ENCODE assay signal across 22 cellular contexts in genomic region chr16:57785385-57785784, GRCh38. TPM values are rescaled to one million over a fixed set of nuclear protein-coding genes. Genes with fewer than 3 reads are reported as not detected.
A peak's percentile ranks its signal among the peaks of the same experiment; 100 is the strongest.
DNase-seq lines count a peak whose midpoint lies in the region; ATAC-seq and TF ChIP-seq lines count a peak whose summit lies in the region.
"Had no signal": no experiment of that assay in that cellular context is flagged by ENCODE, and none has a peak within 500 bp of the region (broad histone marks: within the 10 kb centered on the region; RNA-seq: fewer than 3 reads in every experiment).

No MANE protein-coding gene starts in this region.

- no peaks in the 10 kb centered on the region for H3K27me3 ChIP-seq in heart left ventricle
- H3K27me3 ChIP-seq in IMR-90 (ENCODE audit: control insufficient read depth, insufficient read depth, low read length) = no peaks in the 10 kb centered on the region
- H3K27me3 ChIP-seq in neuronal stem cell (ENCODE audit: control insufficient read depth in 3 of 3, insufficient read depth in 3 of 3, low read depth in 1 of 3, low read length in 3 of 3) = no peaks in the 10 kb centered on the region
- H3K27me3 ChIP-seq: BE2C; BLaER1 treated with 17β-estradiol and CSF1 and Interleukin-3, amounts not matched to agents 10 nM and 100 nM had no signal

- H2AK9ac ChIP-seq in IMR-90 (replicated peaks; ENCODE audit: low read depth, low read length, poor library complexity) = peak overlapping the region; percentile 37

- H3K4me1 Mint-ChIP-seq in type B pancreatic cell (ENCODE audit: unreplicated experiment) = peaks cover 6% of the 10 kb centered on the region
- H3K4me1 Mint-ChIP-seq: CD14-positive monocyte; CD8-positive, alpha-beta memory T cell had no signal

- no peak for ATAC-seq in heart left ventricle
- no peak for ATAC-seq in Right ventricle myocardium inferior
- ATAC-seq in IMR-90 (ENCODE audit: low read depth) = no peak
- ATAC-seq: GM23338, HCT116 had no signal

- H4K8ac ChIP-seq in IMR-90 (ENCODE audit: low read depth in 2 of 2, low read length in 2 of 2) (no peak overlapping the region), neuronal stem cell (ENCODE audit: low read depth, low read length) (no peak overlapping the region)

- WGBS in heart left ventricle, 4 donors = 90 to 96% (median 95%) methylated on average over 7 to 10 of the region's 10 CpGs
- WGBS in IMR-90 (ENCODE audit: extremely low coverage in 2 of 2, insufficient read length in 1 of 2), 2 experiments = no CpG with 5 or more reads among the region's 10 CpGs
- WGBS in neuronal stem cell (ENCODE audit: extremely low coverage in 2 of 2, insufficient read length in 2 of 2, insufficient replicate concordance in 1 of 2), 2 donors = no CpG with 5 or more reads among the region's 10 CpGs

- no peak overlapping the region for H3K27ac Mint-ChIP-seq in type B pancreatic cell
- H3K27ac Mint-ChIP-seq: CD14-positive monocyte; CD4-positive, alpha-beta T cell; GM23338 had no signal

- TF ChIP-seq POLR2A in heart left ventricle (IDR thresholded peaks at IDR 0.05) = no peak
- no peak for TF ChIP-seq POLR2A in IMR-90 (IDR thresholded peaks at IDR 0.05; ENCODE audit: low read depth, low read length)

- H2BK5ac ChIP-seq in IMR-90 (ENCODE audit: low read depth, low read length, poor library complexity, severe bottlenecking) (no peak overlapping the region), neuronal stem cell (ENCODE audit: low read length) (no peak overlapping the region)

- H3K9ac ChIP-seq in IMR-90 (ENCODE audit: low read depth, low read length) (no peak overlapping the region), neuronal stem cell (ENCODE audit: low read depth, low read length, poor library complexity) (no peak overlapping the region)
- H3K9ac ChIP-seq: BLaER1 treated with 17β-estradiol and CSF1 and Interleukin-3, amounts not matched to agents 10 nM and 100 nM had no signal

- POLR2A ChIA-PET in IMR-90 (lab: Charles Lee; ENCODE audit: unreplicated experiment) = interaction anchor here (0.6 kb wide), 1 partner anchor 99 kb away, joined by 3 read pairs; no protein-coding TSS in a partner anchor

- H3K4me3 ChIP-seq in heart left ventricle (no peak overlapping the region), IMR-90 (ENCODE audit: insufficient read depth, low read depth, low read length) (no peak overlapping the region), neuronal stem cell (ENCODE audit: low read length in 2 of 2) (no peak overlapping the region)
- H3K4me3 ChIP-seq: A549; BLaER1 treated with 17β-estradiol and CSF1 and Interleukin-3, amounts not matched to agents 10 nM and 100 nM; GM23338 had no signal

- BruUV-seq in IMR-90 (replicated peaks; lab: Mats Ljungman, UMichigan) = no TSS peak

- H4K91ac ChIP-seq in IMR-90 (ENCODE audit: insufficient read depth, low read depth, low read length) (no peak overlapping the region), neuronal stem cell (ENCODE audit: low read depth, low read length, poor library complexity) (no peak overlapping the region)

- H4K5ac ChIP-seq in IMR-90 (ENCODE audit: low read depth, low read length) = no peak overlapping the region

- CTCF ChIA-PET in IMR-90 (lab: Yijun Ruan, JAX) = interaction anchor here (0.8 kb wide), 1 partner anchor 78 kb away, joined by 4 read pairs; no protein-coding TSS in a partner anchor

- H2BK20ac ChIP-seq in IMR-90 (ENCODE audit: low read depth, low read length) = no peak overlapping the region

- H2BK120ac ChIP-seq in IMR-90 (ENCODE audit: low read depth, low read length) (no peak overlapping the region), neuronal stem cell (ENCODE audit: low read depth, low read length) (no peak overlapping the region)

- H2AK5ac ChIP-seq in IMR-90 (ENCODE audit: low read depth, low read length) (no peak overlapping the region), neuronal stem cell (ENCODE audit: low read depth, low read length) (no peak overlapping the region)

- no peak for TF ChIP-seq RAD21 in IMR-90 (IDR thresholded peaks at IDR 0.05; ENCODE audit: low read length)

- H2BK15ac ChIP-seq in IMR-90 (ENCODE audit: low read depth, low read length) (no peak overlapping the region), neuronal stem cell (ENCODE audit: low read length) (peak overlapping the region; percentile 12)

- no peak overlapping the region for H3K56ac ChIP-seq in IMR-90 (ENCODE audit: extremely low read depth, insufficient read depth, low read length)

- TF ChIP-seq CTCF in heart left ventricle (IDR thresholded peaks at IDR 0.05) (no peak), IMR-90 (conservative IDR thresholded peaks at IDR 0.05; ENCODE audit: low read depth, low read length) (no peak), type B pancreatic cell (conservative IDR thresholded peaks at IDR 0.05) (no peak)

- H3K27me3 Mint-ChIP-seq in type B pancreatic cell = no peaks in the 10 kb centered on the region
- H3K27me3 Mint-ChIP-seq: CD4-positive, alpha-beta T cell had no signal

- peaks cover 19% of the 10 kb centered on the region; the same call in 1 of the 2 replicates for H4K20me1 ChIP-seq in IMR-90 (ENCODE audit: insufficient read depth, low read length)

- H3K9me3 Mint-ChIP-seq in type B pancreatic cell = no peaks in the 10 kb centered on the region
- H3K9me3 Mint-ChIP-seq: CD14-positive monocyte; CD4-positive, alpha-beta T cell; CD8-positive, alpha-beta memory T cell; GM23338; H9 had no signal

- in situ Hi-C loops in IMR-90 (cut with MboI; ENCODE audit: low sequenced_read_pairs) = no loop called here

- H3K18ac ChIP-seq in IMR-90 (ENCODE audit: low read depth, low read length) (no peak overlapping the region), neuronal stem cell (ENCODE audit: low read length) (peak overlapping the region; percentile 53)

- H3K14ac ChIP-seq in IMR-90 (replicated peaks; ENCODE audit: low read depth, low read length) = no peak overlapping the region
- H3K14ac ChIP-seq in neuronal stem cell (ENCODE audit: low read length) = no peak overlapping the region

- H3K4ac ChIP-seq in IMR-90 (ENCODE audit: low read depth, low read length) (no peak overlapping the region), neuronal stem cell (ENCODE audit: low read length) (no peak overlapping the region)

- H3K36me3 ChIP-seq in heart left ventricle = peaks cover 0 to 69% (median 50%) of the 10 kb centered on the region in 9 donors
- peaks cover 38% of the 10 kb centered on the region for H3K36me3 ChIP-seq in IMR-90 (ENCODE audit: control insufficient read depth, insufficient read depth, low read length)
- H3K36me3 ChIP-seq in neuronal stem cell (replicated peaks in 1 of 2; ENCODE audit: control insufficient read depth in 2 of 2, insufficient read depth in 2 of 2, low read length in 2 of 2) = no peaks in the 10 kb centered on the region
- H3K36me3 ChIP-seq: BE2C had no signal

- H3K4me2 ChIP-seq in IMR-90 (ENCODE audit: low read depth, low read length) = no peak overlapping the region
- H3K4me2 ChIP-seq in neuronal stem cell (ENCODE audit: insufficient read depth, low read length, poor library complexity, severe bottlenecking) = no peak overlapping the region
- H3K4me2 ChIP-seq: A549; BLaER1 treated with 17β-estradiol and CSF1 and Interleukin-3, amounts not matched to agents 10 nM and 100 nM; GM23338 had no signal

- H3K4me1 ChIP-seq in heart left ventricle (peaks cover 6 to 40% (median 33%) of the 10 kb centered on the region in 12 donors), IMR-90 (ENCODE audit: control insufficient read depth, insufficient read depth, low read length) (peaks cover 6% of the 10 kb centered on the region; the same call in 1 of the 2 replicates), neuronal stem cell (ENCODE audit: control insufficient read depth in 2 of 2, insufficient read depth in 1 of 2, low read depth in 1 of 2, low read length in 2 of 2) (peaks cover 0 to 4% of the 10 kb centered on the region in 2 donors)

- H3K27ac ChIP-seq in heart left ventricle (no peak overlapping the region), IMR-90 (ENCODE audit: insufficient read depth, low read length) (no peak overlapping the region), neuronal stem cell (replicated peaks; ENCODE audit: low read length) (no peak overlapping the region)
- H3K27ac ChIP-seq: BLaER1 treated with 17β-estradiol and CSF1 and Interleukin-3, amounts not matched to agents 10 nM and 100 nM had no signal

- intact Hi-C loops in heart left ventricle (cut with DNase I) = no loop called here
- intact Hi-C loops in Right ventricle myocardium inferior (cut with DNase I) = loop anchor here (5.0 kb wide), 1 partner anchor 42 kb away; no protein-coding TSS in a partner anchor
- intact Hi-C loops in IMR-90 (cut with micrococcal nuclease) = no loop called here

- H2BK12ac ChIP-seq in neuronal stem cell (ENCODE audit: low read length) = no peak overlapping the region

- dilution Hi-C loops in IMR-90 (cut with HindIII; ENCODE audit: low sequenced_read_pairs, unreplicated experiment) = no loop called here

- H3K9me1 ChIP-seq in IMR-90 (ENCODE audit: insufficient read depth, low read length) = peaks cover 15% of the 10 kb centered on the region; the same call in 1 of the 2 replicates

- DNase-seq in heart left ventricle = peak in 3 of 5 donors; percentile 7 to 32 (median 31)
- no peak for DNase-seq in Right ventricle myocardium inferior (ENCODE audit: missing footprints)
- DNase-seq in IMR-90 = no peak
- DNase-seq in neuronal stem cell (ENCODE audit: low spot score) = no peak
- no peak for DNase-seq in islet precursor cell
- DNase-seq in type B pancreatic cell (ENCODE audit: extremely low spot score, unreplicated experiment) = no peak
- DNase-seq: 8988T; ACHN; AML-193; BE2C; Calu3; CD4-positive, alpha-beta T cell; CD8-positive, alpha-beta memory T cell; DMS53; DMS79 treated with DMSO at 0.1 percent for 48 hours; GF-D8; H9 had no signal

- no peak overlapping the region for H3K4me3 Mint-ChIP-seq in type B pancreatic cell
- H3K4me3 Mint-ChIP-seq: CD14-positive monocyte; CD4-positive, alpha-beta T cell; CD8-positive, alpha-beta memory T cell; GM23338; H9 had no signal

- H3K23ac ChIP-seq in IMR-90 (ENCODE audit: low read depth, low read length) (no peak overlapping the region), neuronal stem cell (ENCODE audit: low read depth, low read length, poor library complexity) (no peak overlapping the region)

- no peaks in the 10 kb centered on the region for H3K36me3 Mint-ChIP-seq in type B pancreatic cell
- H3K36me3 Mint-ChIP-seq: CD14-positive monocyte; CD8-positive, alpha-beta memory T cell had no signal

- H3K79me1 ChIP-seq in IMR-90 (ENCODE audit: low read depth in 1 of 2, low read length in 2 of 2) (peaks cover 20 to 66% of the 10 kb centered on the region in 2 experiments), neuronal stem cell (ENCODE audit: low read depth, low read length) (peaks cover 1% of the 10 kb centered on the region)

- H2AFZ ChIP-seq in IMR-90 (replicated peaks; ENCODE audit: low read length, poor library complexity) = no peak overlapping the region
- H2AFZ ChIP-seq in neuronal stem cell (ENCODE audit: low read length) = no peak overlapping the region
- H2AFZ ChIP-seq: GM23338 had no signal

- H3K9me3 ChIP-seq in heart left ventricle (no peaks in the 10 kb centered on the region), IMR-90 (ENCODE audit: control insufficient read depth, insufficient read depth, low read length) (no peaks in the 10 kb centered on the region), neuronal stem cell (replicated peaks in 1 of 2; ENCODE audit: control insufficient read depth in 2 of 2, insufficient read depth in 1 of 2, low read depth in 1 of 2, low read length in 2 of 2) (no peaks in the 10 kb centered on the region)
- H3K9me3 ChIP-seq: A549; BE2C; BLaER1 treated with 17β-estradiol and CSF1 and Interleukin-3, amounts not matched to agents 10 nM and 100 nM had no signal

RNA-seq across cellular contexts. Expression of gene KIFC3, which starts 16.9 kb away (rescaled TPM):
- total RNA-seq in heart left ventricle = 100 to 1,000 TPM in 1 of 9 donors, 10 to 100 TPM in 8; 46.1 to 105 (median 66.8) TPM
- polyA plus RNA-seq in heart left ventricle = 10 to 100 TPM; 61.1 to 64.4 TPM
- total RNA-seq in Right ventricle myocardium inferior = 55.3 TPM
- total RNA-seq in IMR-90 (2012; rRNA removed) = 38.3 and 48.6 TPM in 2 replicates
- polyA plus RNA-seq in IMR-90 (2012; rRNA removed) = 62.5 and 66.6 TPM in 2 replicates
- 43.3 and 62.3 TPM in 2 replicates for polyA plus RNA-seq in IMR-90 (2012; cell fraction: cytosol; rRNA removed)
- 123 and 327 TPM in 2 replicates for polyA plus RNA-seq in IMR-90 (2012; cell fraction: nucleus; rRNA removed; ENCODE audit: low replicate concordance)
- 1.3 TPM for polyA plus RNA-seq in neuronal stem cell (2013, experiment 1 of 2)
- 1.1 TPM for polyA plus RNA-seq in neuronal stem cell (2013, experiment 2 of 2)
- total RNA-seq in type B pancreatic cell (ENCODE audit: low replicate concordance) = 27.3 and 48.4 TPM in 2 replicates
- total RNA-seq: CD4-positive, alpha-beta T cell had no signal

RNA-seq across cellular contexts. Expression of gene KATNB1, which starts 49.8 kb away (rescaled TPM):
- total RNA-seq in heart left ventricle (10 to 100 TPM; 10.6 to 20.5 (median 15.3) TPM), Right ventricle myocardium inferior (8.5 TPM), IMR-90 (2012; rRNA removed) (10.9 and 14.2 TPM in 2 replicates), type B pancreatic cell (ENCODE audit: low replicate concordance) (20.2 and 31.7 TPM in 2 replicates)
- polyA plus RNA-seq in heart left ventricle (10 to 100 TPM in 1 of 2 donors, 1 to 10 TPM in 1; 8.0 to 19.1 TPM), IMR-90 (2012; rRNA removed) (23.5 and 27.6 TPM in 2 replicates)
- polyA plus RNA-seq in IMR-90 (2012; cell fraction: cytosol; rRNA removed) = 15.9 and 23.1 TPM in 2 replicates
- 67.2 and 166 TPM in 2 replicates for polyA plus RNA-seq in IMR-90 (2012; cell fraction: nucleus; rRNA removed; ENCODE audit: low replicate concordance)
- 31.8 TPM for polyA plus RNA-seq in neuronal stem cell (2013, experiment 1 of 2)
- 30.8 TPM for polyA plus RNA-seq in neuronal stem cell (2013, experiment 2 of 2)

Comparison
In these comparisons a context has a peak if more than half of its experiments do, and no peak if none do; other contexts are left out.
1. DNase-seq: peak in heart left ventricle (3 of 5); none in Right ventricle myocardium inferior (single experiment), IMR-90 (single experiment), neuronal stem cell (single experiment), islet precursor cell (single experiment) and type B pancreatic cell (single experiment).